8 cellular contexts compared by ENCODE assay signal in genomic region chr10:113679463-113680171, GRCh38. TPM values are rescaled to one million over a fixed set of nuclear protein-coding genes. Genes with fewer than 3 reads are reported as not detected.
A peak's percentile ranks its signal among the peaks of the same experiment; 100 is the strongest.
DNase-seq lines count a peak whose midpoint lies in the region; TF ChIP-seq lines count a peak whose summit lies in the region.

Gene CASP7, plus strand, starts transcription at chr10:113679912. Its CDS starts 17,582 bp downstream, at chr10:113697494.

- TF ChIP-seq CTCF in type B pancreatic cell (conservative IDR thresholded peaks at IDR 0.05) = no peak

- intact Hi-C loops in cardiac septum (cut with DNase I) = no loop called here
- intact Hi-C loops in posterior cingulate gyrus (cut with DNase I) = no loop called here

- DNase-seq in H4 (ENCODE audit: low spot score) (peak; percentile 88), LoVo (ENCODE audit: low spot score) (peak; percentile 88), T follicular helper cell (ENCODE audit: low read depth) (peak; percentile 72), adipocyte (ENCODE audit: low read depth) (peak; percentile 91), cardiac septum (ENCODE audit: low spot score) (peak; percentile 89), posterior cingulate gyrus (peak; percentile 46 to 93 (median 66)), type B pancreatic cell (ENCODE audit: extremely low spot score, unreplicated experiment) (peak; percentile 85)

- peaks cover 2% of the 10 kb centered on the region for H3K27me3 Mint-ChIP-seq in type B pancreatic cell

- H3K9ac ChIP-seq in adipocyte (ENCODE audit: low read length) = peak within 1 kb of the TSS; percentile 99

- peaks cover 17% of the 10 kb centered on the region for H3K36me3 Mint-ChIP-seq in type B pancreatic cell

- peaks cover 8% of the 10 kb centered on the region for H3K36me3 ChIP-seq in adipocyte (ENCODE audit: control insufficient read depth, insufficient read depth, low read length, severe bottlenecking)

- peak within 1 kb of the TSS; percentile 96 for H3K4me3 Mint-ChIP-seq in type B pancreatic cell

- H3K4me1 ChIP-seq in adipocyte (ENCODE audit: control insufficient read depth, insufficient read depth, low read length) = peaks cover 13% of the 10 kb centered on the region

- peaks cover 14% of the 10 kb centered on the region for H3K4me1 Mint-ChIP-seq in type B pancreatic cell (ENCODE audit: unreplicated experiment)

- H3K27ac Mint-ChIP-seq in type B pancreatic cell = peak within 1 kb of the TSS; percentile 92

- no peaks in the 10 kb centered on the region for H3K9me3 ChIP-seq in adipocyte (ENCODE audit: control insufficient read depth, low read length)

- H3K4me3 ChIP-seq in GM08714 (ENCODE audit: low read length) = peak within 1 kb of the TSS; percentile 77
- H3K4me3 ChIP-seq in adipocyte (ENCODE audit: low read length) = peak within 1 kb of the TSS; percentile 98

- peaks cover 6% of the 10 kb centered on the region for H3K9me3 Mint-ChIP-seq in type B pancreatic cell

- H3K27me3 ChIP-seq in adipocyte (replicated peaks; ENCODE audit: control insufficient read depth, insufficient read depth, low read length) = no peaks in the 10 kb centered on the region

RNA-seq across cellular contexts. Expression of gene CASP7, which starts in this region (rescaled TPM):
- total RNA-seq in H4 (2014; rRNA removed; shearing (Covaris generic)) = 56.8 and 59.5 TPM in 2 replicates
- 5.9 TPM for total RNA-seq in cardiac septum
- total RNA-seq in type B pancreatic cell (ENCODE audit: low replicate concordance) = 27.5 and 37.8 TPM in 2 replicates

Comparison
In these comparisons a context has a peak if more than half of its experiments do, and no peak if none do; other contexts are left out.
1. Peak in every context shown above with its lines: DNase-seq and H3K4me3 ChIP-seq.